8 cellular contexts compared by ENCODE assay signal in genomic region chr6:30344868-30345671, GRCh38. TPM values are rescaled to one million over a fixed set of nuclear protein-coding genes. Genes with fewer than 3 reads are reported as not detected.
DNase-seq lines count a peak whose midpoint lies in the region; TF ChIP-seq lines count a peak whose summit lies in the region.

TSS of gene RPP21 (plus strand) at chr6:30345156. CDS start at chr6:30345172, 16 bp downstream.

- peaks cover 8% of the 10 kb centered on the region for H3K36me3 Mint-ChIP-seq in neural progenitor cell

- peak within 1 kb of the TSS; percentile 73 for H3K4me3 ChIP-seq in HAP-1
- peak within 1 kb of the TSS; percentile 98 for H3K4me3 ChIP-seq in MM.1S (ENCODE audit: low read length)
- H3K4me3 ChIP-seq in SJCRH30 = peak within 1 kb of the TSS; percentile 99
- H3K4me3 ChIP-seq in foreskin fibroblast (ENCODE audit: low read depth in 1 of 2, low read length in 2 of 2) = peak within 1 kb of the TSS; percentile 80 to 87
- H3K4me3 ChIP-seq in neural progenitor cell = peak within 1 kb of the TSS; percentile 99
- H3K4me3 ChIP-seq in stomach smooth muscle (ENCODE audit: low read length in 2 of 2) = peak within 1 kb of the TSS; percentile 68 to 85

- peaks cover 9% of the 10 kb centered on the region; the same call in 1 of the 2 replicates for H3K79me2 ChIP-seq in MM.1S (ENCODE audit: low read length)
- peaks cover 6% of the 10 kb centered on the region for H3K79me2 ChIP-seq in neural progenitor cell (ENCODE audit: low read depth)

- no peak within 1 kb of the TSS for H3K27ac Mint-ChIP-seq in neural progenitor cell

- H3K9me3 ChIP-seq in ES-I3 (ENCODE audit: control insufficient read depth, insufficient read depth, low read length) = no peaks in the 10 kb centered on the region
- H3K9me3 ChIP-seq in HAP-1 = no peaks in the 10 kb centered on the region
- H3K9me3 ChIP-seq in MM.1S (replicated peaks; ENCODE audit: insufficient read depth, low read length) = no peaks in the 10 kb centered on the region
- no peaks in the 10 kb centered on the region for H3K9me3 ChIP-seq in SJCRH30 (replicated peaks)
- no peaks in the 10 kb centered on the region for H3K9me3 ChIP-seq in neural progenitor cell (ENCODE audit: low read depth)
- H3K9me3 ChIP-seq in stomach smooth muscle (ENCODE audit: control insufficient read depth in 2 of 2, low read length in 2 of 2) = no peaks in the 10 kb centered on the region

- H3K4me1 ChIP-seq in ES-I3 (ENCODE audit: insufficient read depth, low read length) = no peaks in the 10 kb centered on the region
- no peaks in the 10 kb centered on the region for H3K4me1 ChIP-seq in HAP-1
- H3K4me1 ChIP-seq in MM.1S (ENCODE audit: low read length) = peaks cover 12% of the 10 kb centered on the region; the same call in 1 of the 2 replicates
- no peaks in the 10 kb centered on the region; the same call in 1 of the 2 replicates for H3K4me1 ChIP-seq in SJCRH30
- H3K4me1 ChIP-seq in neural progenitor cell = peaks cover 4% of the 10 kb centered on the region
- H3K4me1 ChIP-seq in stomach smooth muscle (ENCODE audit: control insufficient read depth, insufficient read depth, low read length) = peaks cover 10% of the 10 kb centered on the region

- H3K9me3 Mint-ChIP-seq in neural progenitor cell = no peaks in the 10 kb centered on the region

- in situ Hi-C loops in HAP-1 (cut with MboI; ENCODE audit: low sequenced_read_pairs) = no loop called here

- H3F3A ChIP-seq in MM.1S (ENCODE audit: insufficient read depth, low read length) = no peaks in the 10 kb centered on the region
- no peaks in the 10 kb centered on the region for H3F3A ChIP-seq in neural progenitor cell (ENCODE audit: low read depth)

- H2AFZ ChIP-seq in MM.1S (ENCODE audit: low read length) = peak within 1 kb of the TSS; percentile 98
- H2AFZ ChIP-seq in neural progenitor cell (replicated peaks) = peak within 1 kb of the TSS; percentile 93

- H3K9me2 ChIP-seq in MM.1S (replicated peaks; ENCODE audit: insufficient read depth, low read length) = no peaks in the 10 kb centered on the region

- H3K27me3 Mint-ChIP-seq in neural progenitor cell (ENCODE audit: insufficient read depth, low read depth) = no peaks in the 10 kb centered on the region

- H3K4me1 Mint-ChIP-seq in neural progenitor cell = peaks cover 10% of the 10 kb centered on the region

- H3K27me3 ChIP-seq in HAP-1 (ENCODE audit: low read depth) = no peaks in the 10 kb centered on the region
- no peaks in the 10 kb centered on the region for H3K27me3 ChIP-seq in MM.1S (replicated peaks; ENCODE audit: insufficient read depth, low read length)
- H3K27me3 ChIP-seq in SJCRH30 = no peaks in the 10 kb centered on the region
- H3K27me3 ChIP-seq in neural progenitor cell = no peaks in the 10 kb centered on the region
- H3K27me3 ChIP-seq in stomach smooth muscle (ENCODE audit: control insufficient read depth in 1 of 2, insufficient read depth in 2 of 2, low read length in 2 of 2) = no peaks in the 10 kb centered on the region

- H3K36me3 ChIP-seq in ES-I3 (ENCODE audit: insufficient read depth, low read length) (peaks cover 6% of the 10 kb centered on the region), HAP-1 (replicated peaks) (peaks cover 19% of the 10 kb centered on the region), MM.1S (replicated peaks; ENCODE audit: insufficient read depth, low read length) (no peaks in the 10 kb centered on the region), SJCRH30 (peaks cover 5% of the 10 kb centered on the region; the same call in 1 of the 2 replicates), neural progenitor cell (no peaks in the 10 kb centered on the region), stomach smooth muscle (ENCODE audit: control insufficient read depth in 2 of 2, insufficient read depth in 2 of 2, low read length in 2 of 2) (peaks cover 21 to 24% of the 10 kb centered on the region in 2 donors)

- TF ChIP-seq CTCF in MM.1S (IDR thresholded peaks at IDR 0.05; ENCODE audit: low read length) = no peak
- TF ChIP-seq CTCF in foreskin fibroblast (IDR thresholded peaks at IDR 0.05; ENCODE audit: low read depth, low read length) = no peak
- TF ChIP-seq CTCF in neural progenitor cell (IDR thresholded peaks at IDR 0.05) = no peak

- H4K20me1 ChIP-seq in MM.1S (ENCODE audit: insufficient read depth, low read length) = no peaks in the 10 kb centered on the region
- no peaks in the 10 kb centered on the region for H4K20me1 ChIP-seq in neural progenitor cell (ENCODE audit: low read depth)

- H3K4me2 ChIP-seq in MM.1S (ENCODE audit: low read depth, low read length) (peak within 1 kb of the TSS; percentile 67), neural progenitor cell (peak within 1 kb of the TSS; percentile 87)

- H3K27ac ChIP-seq in MM.1S (ENCODE audit: low read length) (peak within 1 kb of the TSS; percentile 59; the same call in 1 of the 2 replicates), SJCRH30 (peak within 1 kb of the TSS; percentile 80), neural progenitor cell (no peak within 1 kb of the TSS), stomach smooth muscle (ENCODE audit: low read length) (peak within 1 kb of the TSS; percentile 84)

- H3K4me3 Mint-ChIP-seq in neural progenitor cell = peak within 1 kb of the TSS; percentile 85

- H3K9ac ChIP-seq in ES-I3 (ENCODE audit: low read depth, low read length) = peak within 1 kb of the TSS; percentile 96
- peak within 1 kb of the TSS; percentile 91 for H3K9ac ChIP-seq in MM.1S (ENCODE audit: low read length)
- H3K9ac ChIP-seq in neural progenitor cell = peak within 1 kb of the TSS; percentile 67
- H3K9ac ChIP-seq in stomach smooth muscle (ENCODE audit: low read length in 2 of 2) = peak within 1 kb of the TSS; percentile 76 to 87

- DNase-seq in HAP-1 (ENCODE audit: low spot score in 2 of 2) (peak; percentile 77 to 88), MM.1S (peak; percentile 84), SJCRH30 (peak; percentile 77 to 78), activated gamma-delta T cell treated with Interleukin-2 at 50 U/mL for 16 hours (peak; percentile 80), foreskin fibroblast (peak; percentile 76 to 93), neural progenitor cell (ENCODE audit: low spot score) (peak; percentile 89)

RNA-seq across cellular contexts. Expression of gene RPP21, which starts in this region (rescaled TPM):
- 38.0 and 52.4 TPM in 2 replicates for total RNA-seq in SJCRH30 (2014; rRNA removed; shearing (Covaris generic))
- total RNA-seq in neural progenitor cell (ENCODE audit: low replicate concordance) = 38.0 and 89.6 TPM in 2 replicates
